In the genomic region with DNA sequence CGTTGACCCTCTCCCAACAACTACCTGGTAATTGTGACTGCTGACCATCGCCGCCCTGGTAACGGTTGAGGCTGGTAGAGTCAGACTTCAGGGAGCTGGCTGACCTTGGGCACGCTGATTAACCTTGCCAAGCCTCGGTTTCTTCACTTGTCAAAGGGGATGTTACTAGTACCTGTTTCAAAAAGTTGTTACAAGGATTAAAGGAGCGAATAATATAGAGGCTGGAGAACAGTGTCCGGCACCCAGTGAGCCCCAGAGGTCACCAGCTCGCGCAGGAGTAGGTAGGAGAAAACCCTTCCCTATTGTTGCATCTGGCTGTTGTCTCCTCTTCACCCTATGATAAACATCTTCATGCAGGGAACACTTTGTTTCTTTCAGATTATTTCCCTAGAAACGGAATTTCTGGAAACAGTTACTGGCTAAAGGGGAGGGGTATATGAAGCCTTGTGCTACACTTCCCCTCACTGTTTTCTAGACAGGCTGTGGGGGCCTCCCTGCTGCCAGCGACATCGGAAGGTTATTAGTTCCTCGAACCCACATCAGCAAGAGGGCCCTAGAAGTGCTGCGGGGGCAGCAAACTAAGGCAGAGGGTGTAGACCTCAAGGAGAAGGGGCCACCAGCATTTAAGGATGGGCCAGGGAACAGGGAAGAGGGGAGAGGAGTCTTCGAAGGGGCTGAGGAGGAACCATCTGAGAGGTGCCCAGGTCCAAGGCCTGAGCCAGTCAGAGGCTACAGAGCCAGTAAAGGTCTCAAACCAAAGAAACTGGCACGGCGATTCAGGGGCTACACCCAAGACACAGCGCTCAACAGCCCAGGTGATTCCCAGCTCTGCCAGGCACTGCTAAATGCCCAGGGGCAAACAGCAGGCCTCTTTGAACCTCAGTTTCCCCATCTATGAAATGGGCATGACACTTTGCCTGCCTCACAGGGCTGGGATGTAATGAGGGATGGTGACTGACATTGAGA, we compare ENCODE assay signal across 1 cellular context.
TF ChIP-seq lines count a peak whose summit lies in the region.

No MANE protein-coding gene starts in this region.

TF ChIP-seq in HCT116, 20 proteins besides CTCF, POLR2A, EP300 and RAD21 (continued from another document):
- TF ChIP-seq, protein P1, sequence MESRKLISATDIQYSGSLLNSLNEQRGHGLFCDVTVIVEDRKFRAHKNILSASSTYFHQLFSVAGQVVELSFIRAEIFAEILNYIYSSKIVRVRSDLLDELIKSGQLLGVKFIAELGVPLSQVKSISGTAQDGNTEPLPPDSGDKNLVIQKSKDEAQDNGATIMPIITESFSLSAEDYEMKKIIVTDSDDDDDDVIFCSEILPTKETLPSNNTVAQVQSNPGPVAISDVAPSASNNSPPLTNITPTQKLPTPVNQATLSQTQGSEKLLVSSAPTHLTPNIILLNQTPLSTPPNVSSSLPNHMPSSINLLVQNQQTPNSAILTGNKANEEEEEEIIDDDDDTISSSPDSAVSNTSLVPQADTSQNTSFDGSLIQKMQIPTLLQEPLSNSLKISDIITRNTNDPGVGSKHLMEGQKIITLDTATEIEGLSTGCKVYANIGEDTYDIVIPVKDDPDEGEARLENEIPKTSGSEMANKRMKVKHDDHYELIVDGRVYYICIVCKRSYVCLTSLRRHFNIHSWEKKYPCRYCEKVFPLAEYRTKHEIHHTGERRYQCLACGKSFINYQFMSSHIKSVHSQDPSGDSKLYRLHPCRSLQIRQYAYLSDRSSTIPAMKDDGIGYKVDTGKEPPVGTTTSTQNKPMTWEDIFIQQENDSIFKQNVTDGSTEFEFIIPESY (IDR thresholded peaks at IDR 0.05; ENCODE audit: extremely low read depth, insufficient replicate concordance, low read length) = no peak
- TF ChIP-seq EZH2phosphoT487 (IDR thresholded peaks at IDR 0.05; ENCODE audit: borderline replicate concordance) = no peak
- TF ChIP-seq ELF1 (IDR thresholded peaks at IDR 0.05; ENCODE audit: borderline replicate concordance, low read depth) = no peak
- no peak for TF ChIP-seq FOSL1 (IDR thresholded peaks at IDR 0.05; ENCODE audit: low read depth)
- TF ChIP-seq YY1 (IDR thresholded peaks at IDR 0.05; ENCODE audit: extremely low read depth, insufficient replicate concordance, low read depth, low read length) = no peak
- TF ChIP-seq, protein P2, sequence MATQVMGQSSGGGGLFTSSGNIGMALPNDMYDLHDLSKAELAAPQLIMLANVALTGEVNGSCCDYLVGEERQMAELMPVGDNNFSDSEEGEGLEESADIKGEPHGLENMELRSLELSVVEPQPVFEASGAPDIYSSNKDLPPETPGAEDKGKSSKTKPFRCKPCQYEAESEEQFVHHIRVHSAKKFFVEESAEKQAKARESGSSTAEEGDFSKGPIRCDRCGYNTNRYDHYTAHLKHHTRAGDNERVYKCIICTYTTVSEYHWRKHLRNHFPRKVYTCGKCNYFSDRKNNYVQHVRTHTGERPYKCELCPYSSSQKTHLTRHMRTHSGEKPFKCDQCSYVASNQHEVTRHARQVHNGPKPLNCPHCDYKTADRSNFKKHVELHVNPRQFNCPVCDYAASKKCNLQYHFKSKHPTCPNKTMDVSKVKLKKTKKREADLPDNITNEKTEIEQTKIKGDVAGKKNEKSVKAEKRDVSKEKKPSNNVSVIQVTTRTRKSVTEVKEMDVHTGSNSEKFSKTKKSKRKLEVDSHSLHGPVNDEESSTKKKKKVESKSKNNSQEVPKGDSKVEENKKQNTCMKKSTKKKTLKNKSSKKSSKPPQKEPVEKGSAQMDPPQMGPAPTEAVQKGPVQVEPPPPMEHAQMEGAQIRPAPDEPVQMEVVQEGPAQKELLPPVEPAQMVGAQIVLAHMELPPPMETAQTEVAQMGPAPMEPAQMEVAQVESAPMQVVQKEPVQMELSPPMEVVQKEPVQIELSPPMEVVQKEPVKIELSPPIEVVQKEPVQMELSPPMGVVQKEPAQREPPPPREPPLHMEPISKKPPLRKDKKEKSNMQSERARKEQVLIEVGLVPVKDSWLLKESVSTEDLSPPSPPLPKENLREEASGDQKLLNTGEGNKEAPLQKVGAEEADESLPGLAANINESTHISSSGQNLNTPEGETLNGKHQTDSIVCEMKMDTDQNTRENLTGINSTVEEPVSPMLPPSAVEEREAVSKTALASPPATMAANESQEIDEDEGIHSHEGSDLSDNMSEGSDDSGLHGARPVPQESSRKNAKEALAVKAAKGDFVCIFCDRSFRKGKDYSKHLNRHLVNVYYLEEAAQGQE (IDR thresholded peaks at IDR 0.05; ENCODE audit: low read depth) = no peak
- no peak for TF ChIP-seq JUND (IDR thresholded peaks at IDR 0.05)
- no peak for TF ChIP-seq SIN3A (IDR thresholded peaks at IDR 0.05; ENCODE audit: low read depth)
- TF ChIP-seq, protein P3, sequence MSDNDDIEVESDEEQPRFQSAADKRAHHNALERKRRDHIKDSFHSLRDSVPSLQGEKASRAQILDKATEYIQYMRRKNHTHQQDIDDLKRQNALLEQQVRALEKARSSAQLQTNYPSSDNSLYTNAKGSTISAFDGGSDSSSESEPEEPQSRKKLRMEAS (IDR thresholded peaks at IDR 0.05) = no peak
- no peak for TF ChIP-seq CEBPB (IDR thresholded peaks at IDR 0.05; ENCODE audit: low read depth)
